ENCODE assay signal across 1 cellular context in the genomic region with DNA sequence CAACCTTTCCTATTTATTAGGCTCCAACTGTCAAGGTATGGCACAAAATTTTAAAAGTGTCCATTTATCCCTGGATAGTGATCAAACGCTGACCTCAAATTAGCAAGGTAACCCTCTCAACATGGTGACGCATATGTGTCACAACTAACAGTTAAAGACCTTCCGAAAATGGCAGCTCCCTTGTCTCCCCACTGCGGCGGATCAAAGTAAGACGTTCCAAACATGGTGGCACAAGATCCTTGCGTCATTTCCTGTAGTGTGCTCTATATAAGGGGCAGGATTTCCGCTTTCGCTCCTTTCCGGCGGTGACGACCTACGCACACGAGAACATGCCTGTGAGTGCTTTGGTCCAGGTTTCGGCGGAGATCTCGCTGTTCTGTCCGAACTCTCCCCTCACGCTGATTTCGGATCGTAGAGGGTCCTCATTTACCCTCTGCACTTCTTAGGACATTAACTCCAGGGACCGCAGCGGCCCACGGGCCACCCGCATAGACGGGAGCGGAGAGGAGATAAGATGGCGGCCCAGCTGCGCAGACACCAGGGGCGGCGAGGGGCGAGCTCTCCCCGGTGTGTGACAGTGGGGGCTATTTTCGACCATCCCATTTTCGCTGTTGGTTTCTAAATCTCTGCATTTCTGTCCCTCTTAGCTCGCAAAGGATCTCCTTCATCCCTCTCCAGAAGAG.
TF ChIP-seq lines count a peak whose summit lies in the region.

A gene (plus strand): TSS at position 295 of the 683 bp plus-strand sequence. CDS start 35 bp downstream, at position 330.

TF ChIP-seq in HepG2, 621 proteins besides CTCF, POLR2A, EP300 and RAD21 (continued from another document and continues in another):
- TF ChIP-seq, protein P1, sequence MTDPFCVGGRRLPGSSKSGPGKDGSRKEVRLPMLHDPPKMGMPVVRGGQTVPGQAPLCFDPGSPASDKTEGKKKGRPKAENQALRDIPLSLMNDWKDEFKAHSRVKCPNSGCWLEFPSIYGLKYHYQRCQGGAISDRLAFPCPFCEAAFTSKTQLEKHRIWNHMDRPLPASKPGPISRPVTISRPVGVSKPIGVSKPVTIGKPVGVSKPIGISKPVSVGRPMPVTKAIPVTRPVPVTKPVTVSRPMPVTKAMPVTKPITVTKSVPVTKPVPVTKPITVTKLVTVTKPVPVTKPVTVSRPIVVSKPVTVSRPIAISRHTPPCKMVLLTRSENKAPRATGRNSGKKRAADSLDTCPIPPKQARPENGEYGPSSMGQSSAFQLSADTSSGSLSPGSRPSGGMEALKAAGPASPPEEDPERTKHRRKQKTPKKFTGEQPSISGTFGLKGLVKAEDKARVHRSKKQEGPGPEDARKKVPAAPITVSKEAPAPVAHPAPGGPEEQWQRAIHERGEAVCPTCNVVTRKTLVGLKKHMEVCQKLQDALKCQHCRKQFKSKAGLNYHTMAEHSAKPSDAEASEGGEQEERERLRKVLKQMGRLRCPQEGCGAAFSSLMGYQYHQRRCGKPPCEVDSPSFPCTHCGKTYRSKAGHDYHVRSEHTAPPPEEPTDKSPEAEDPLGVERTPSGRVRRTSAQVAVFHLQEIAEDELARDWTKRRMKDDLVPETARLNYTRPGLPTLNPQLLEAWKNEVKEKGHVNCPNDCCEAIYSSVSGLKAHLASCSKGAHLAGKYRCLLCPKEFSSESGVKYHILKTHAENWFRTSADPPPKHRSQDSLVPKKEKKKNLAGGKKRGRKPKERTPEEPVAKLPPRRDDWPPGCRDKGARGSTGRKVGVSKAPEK (CRISPR knock-in tag; IDR thresholded peaks at IDR 0.05; ENCODE audit: borderline replicate concordance) = no peak
- TF ChIP-seq MXD4 (CRISPR knock-in tag; IDR thresholded peaks at IDR 0.05) (no peak), NBN (conservative IDR thresholded peaks at IDR 0.05) (no peak), ZNF883 (CRISPR knock-in tag; IDR thresholded peaks at IDR 0.05; ENCODE audit: not compliant biosample characterization) (peak; percentile 68), CEBPB (IDR thresholded peaks at IDR 0.05; ENCODE audit: borderline replicate concordance, low read depth, low read length) (peak; percentile 89), NFE2L1 (CRISPR knock-in tag; IDR thresholded peaks at IDR 0.05; ENCODE audit: borderline replicate concordance) (no peak), AHR (CRISPR knock-in tag; IDR thresholded peaks at IDR 0.05) (peak; percentile 87; the same call in 1 of the 2 replicates), HOXA5 (CRISPR knock-in tag; IDR thresholded peaks at IDR 0.05) (peak; percentile 89; the same call in 1 of the 2 replicates), ZNF766 (CRISPR knock-in tag; IDR thresholded peaks at IDR 0.05; ENCODE audit: borderline replicate concordance) (peak; percentile 87; the same call in 1 of the 2 replicates), MZF1 (CRISPR knock-in tag; IDR thresholded peaks at IDR 0.05; ENCODE audit: borderline replicate concordance) (no peak), HDAC1 (CRISPR knock-in tag; IDR thresholded peaks at IDR 0.05) (peak; percentile 79), ATF7 (IDR thresholded peaks at IDR 0.05) (peak; percentile 62), ATF7 (CRISPR knock-in tag; IDR thresholded peaks at IDR 0.05) (0 out of 2 replicates have a peak, but pooled peaks have one; percentile 29), RARG (CRISPR knock-in tag; IDR thresholded peaks at IDR 0.05; ENCODE audit: low read depth) (no peak), ZFP1 (CRISPR knock-in tag; IDR thresholded peaks at IDR 0.05) (peak; percentile 63; the same call in 1 of the 2 replicates), ZNF264 (CRISPR knock-in tag; IDR thresholded peaks at IDR 0.05) (0 out of 2 replicates have a peak, but pooled peaks have one; percentile 55), KLF11 (CRISPR knock-in tag; IDR thresholded peaks at IDR 0.05) (peak; percentile 90), REPIN1 (CRISPR knock-in tag; IDR thresholded peaks at IDR 0.05; ENCODE audit: borderline replicate concordance, low read depth) (peak; percentile 84; the same call in 1 of the 2 replicates), KDM4B (CRISPR knock-in tag; IDR thresholded peaks at IDR 0.05) (peak; percentile 70; the same call in 1 of the 2 replicates), MYNN (CRISPR knock-in tag; IDR thresholded peaks at IDR 0.05; ENCODE audit: low read depth) (peak; percentile 79; the same call in 1 of the 2 replicates), GABPB1 (CRISPR knock-in tag; IDR thresholded peaks at IDR 0.05) (peak; percentile 95), CEBPG (CRISPR knock-in tag; IDR thresholded peaks at IDR 0.05) (peak; percentile 84), MATR3 (CRISPR knock-in tag; IDR thresholded peaks at IDR 0.05) (no peak), ZMYM2 (CRISPR knock-in tag; IDR thresholded peaks at IDR 0.05) (no peak), ZNF34 (CRISPR knock-in tag; IDR thresholded peaks at IDR 0.05; ENCODE audit: borderline replicate concordance) (peak; percentile 91), GABPA (IDR thresholded peaks at IDR 0.05; ENCODE audit: low read depth, low read length) (peak; percentile 87), GABPA (CRISPR knock-in tag; IDR thresholded peaks at IDR 0.05; ENCODE audit: low read depth) (peak; percentile 99), HMGA1 (CRISPR knock-in tag; conservative IDR thresholded peaks at IDR 0.05) (no peak), ARNT2 (CRISPR knock-in tag; IDR thresholded peaks at IDR 0.05; ENCODE audit: low read depth) (peak; percentile 78), ZNF746 (CRISPR knock-in tag; IDR thresholded peaks at IDR 0.05) (peak; percentile 30; the same call in 1 of the 2 replicates), TARDBP (CRISPR knock-in tag; IDR thresholded peaks at IDR 0.05) (peak; percentile 79; the same call in 1 of the 2 replicates), BHLHE40 (IDR thresholded peaks at IDR 0.05; ENCODE audit: low read length) (no peak), HOXA3 (CRISPR knock-in tag; IDR thresholded peaks at IDR 0.05) (peak; percentile 100), KMT2A (CRISPR knock-in tag; IDR thresholded peaks at IDR 0.05) (peak; percentile 72; the same call in 1 of the 2 replicates)
- TF ChIP-seq, protein P2, sequence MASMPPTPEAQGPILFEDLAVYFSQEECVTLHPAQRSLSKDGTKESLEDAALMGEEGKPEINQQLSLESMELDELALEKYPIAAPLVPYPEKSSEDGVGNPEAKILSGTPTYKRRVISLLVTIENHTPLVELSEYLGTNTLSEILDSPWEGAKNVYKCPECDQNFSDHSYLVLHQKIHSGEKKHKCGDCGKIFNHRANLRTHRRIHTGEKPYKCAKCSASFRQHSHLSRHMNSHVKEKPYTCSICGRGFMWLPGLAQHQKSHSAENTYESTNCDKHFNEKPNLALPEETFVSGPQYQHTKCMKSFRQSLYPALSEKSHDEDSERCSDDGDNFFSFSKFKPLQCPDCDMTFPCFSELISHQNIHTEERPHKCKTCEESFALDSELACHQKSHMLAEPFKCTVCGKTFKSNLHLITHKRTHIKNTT (CRISPR knock-in tag; IDR thresholded peaks at IDR 0.05) = no peak
- TF ChIP-seq, protein P3, sequence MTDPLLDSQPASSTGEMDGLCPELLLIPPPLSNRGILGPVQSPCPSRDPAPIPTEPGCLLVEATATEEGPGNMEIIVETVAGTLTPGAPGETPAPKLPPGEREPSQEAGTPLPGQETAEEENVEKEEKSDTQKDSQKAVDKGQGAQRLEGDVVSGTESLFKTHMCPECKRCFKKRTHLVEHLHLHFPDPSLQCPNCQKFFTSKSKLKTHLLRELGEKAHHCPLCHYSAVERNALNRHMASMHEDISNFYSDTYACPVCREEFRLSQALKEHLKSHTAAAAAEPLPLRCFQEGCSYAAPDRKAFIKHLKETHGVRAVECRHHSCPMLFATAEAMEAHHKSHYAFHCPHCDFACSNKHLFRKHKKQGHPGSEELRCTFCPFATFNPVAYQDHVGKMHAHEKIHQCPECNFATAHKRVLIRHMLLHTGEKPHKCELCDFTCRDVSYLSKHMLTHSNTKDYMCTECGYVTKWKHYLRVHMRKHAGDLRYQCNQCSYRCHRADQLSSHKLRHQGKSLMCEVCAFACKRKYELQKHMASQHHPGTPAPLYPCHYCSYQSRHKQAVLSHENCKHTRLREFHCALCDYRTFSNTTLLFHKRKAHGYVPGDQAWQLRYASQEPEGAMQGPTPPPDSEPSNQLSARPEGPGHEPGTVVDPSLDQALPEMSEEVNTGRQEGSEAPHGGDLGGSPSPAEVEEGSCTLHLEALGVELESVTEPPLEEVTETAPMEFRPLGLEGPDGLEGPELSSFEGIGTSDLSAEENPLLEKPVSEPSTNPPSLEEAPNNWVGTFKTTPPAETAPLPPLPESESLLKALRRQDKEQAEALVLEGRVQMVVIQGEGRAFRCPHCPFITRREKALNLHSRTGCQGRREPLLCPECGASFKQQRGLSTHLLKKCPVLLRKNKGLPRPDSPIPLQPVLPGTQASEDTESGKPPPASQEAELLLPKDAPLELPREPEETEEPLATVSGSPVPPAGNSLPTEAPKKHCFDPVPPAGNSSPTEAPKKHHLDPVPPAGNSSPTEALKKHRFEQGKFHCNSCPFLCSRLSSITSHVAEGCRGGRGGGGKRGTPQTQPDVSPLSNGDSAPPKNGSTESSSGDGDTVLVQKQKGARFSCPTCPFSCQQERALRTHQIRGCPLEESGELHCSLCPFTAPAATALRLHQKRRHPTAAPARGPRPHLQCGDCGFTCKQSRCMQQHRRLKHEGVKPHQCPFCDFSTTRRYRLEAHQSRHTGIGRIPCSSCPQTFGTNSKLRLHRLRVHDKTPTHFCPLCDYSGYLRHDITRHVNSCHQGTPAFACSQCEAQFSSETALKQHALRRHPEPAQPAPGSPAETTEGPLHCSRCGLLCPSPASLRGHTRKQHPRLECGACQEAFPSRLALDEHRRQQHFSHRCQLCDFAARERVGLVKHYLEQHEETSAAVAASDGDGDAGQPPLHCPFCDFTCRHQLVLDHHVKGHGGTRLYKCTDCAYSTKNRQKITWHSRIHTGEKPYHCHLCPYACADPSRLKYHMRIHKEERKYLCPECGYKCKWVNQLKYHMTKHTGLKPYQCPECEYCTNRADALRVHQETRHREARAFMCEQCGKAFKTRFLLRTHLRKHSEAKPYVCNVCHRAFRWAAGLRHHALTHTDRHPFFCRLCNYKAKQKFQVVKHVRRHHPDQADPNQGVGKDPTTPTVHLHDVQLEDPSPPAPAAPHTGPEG (CRISPR knock-in tag; IDR thresholded peaks at IDR 0.05) = peak; percentile 80; the same call in 1 of the 2 replicates
- TF ChIP-seq, protein P4, sequence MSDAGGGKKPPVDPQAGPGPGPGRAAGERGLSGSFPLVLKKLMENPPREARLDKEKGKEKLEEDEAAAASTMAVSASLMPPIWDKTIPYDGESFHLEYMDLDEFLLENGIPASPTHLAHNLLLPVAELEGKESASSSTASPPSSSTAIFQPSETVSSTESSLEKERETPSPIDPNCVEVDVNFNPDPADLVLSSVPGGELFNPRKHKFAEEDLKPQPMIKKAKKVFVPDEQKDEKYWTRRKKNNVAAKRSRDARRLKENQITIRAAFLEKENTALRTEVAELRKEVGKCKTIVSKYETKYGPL (CRISPR knock-in tag; IDR thresholded peaks at IDR 0.05) = no peak
- TF ChIP-seq, protein P5, sequence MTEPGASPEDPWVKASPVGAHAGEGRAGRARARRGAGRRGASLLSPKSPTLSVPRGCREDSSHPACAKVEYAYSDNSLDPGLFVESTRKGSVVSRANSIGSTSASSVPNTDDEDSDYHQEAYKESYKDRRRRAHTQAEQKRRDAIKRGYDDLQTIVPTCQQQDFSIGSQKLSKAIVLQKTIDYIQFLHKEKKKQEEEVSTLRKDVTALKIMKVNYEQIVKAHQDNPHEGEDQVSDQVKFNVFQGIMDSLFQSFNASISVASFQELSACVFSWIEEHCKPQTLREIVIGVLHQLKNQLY (CRISPR knock-in tag; IDR thresholded peaks at IDR 0.05) = no peak; the same call in 1 of the 2 replicates
- TF ChIP-seq, protein P6, sequence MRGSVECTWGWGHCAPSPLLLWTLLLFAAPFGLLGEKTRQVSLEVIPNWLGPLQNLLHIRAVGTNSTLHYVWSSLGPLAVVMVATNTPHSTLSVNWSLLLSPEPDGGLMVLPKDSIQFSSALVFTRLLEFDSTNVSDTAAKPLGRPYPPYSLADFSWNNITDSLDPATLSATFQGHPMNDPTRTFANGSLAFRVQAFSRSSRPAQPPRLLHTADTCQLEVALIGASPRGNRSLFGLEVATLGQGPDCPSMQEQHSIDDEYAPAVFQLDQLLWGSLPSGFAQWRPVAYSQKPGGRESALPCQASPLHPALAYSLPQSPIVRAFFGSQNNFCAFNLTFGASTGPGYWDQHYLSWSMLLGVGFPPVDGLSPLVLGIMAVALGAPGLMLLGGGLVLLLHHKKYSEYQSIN (CRISPR knock-in tag; IDR thresholded peaks at IDR 0.05; ENCODE audit: borderline replicate concordance) = no peak
- TF ChIP-seq, protein P7, sequence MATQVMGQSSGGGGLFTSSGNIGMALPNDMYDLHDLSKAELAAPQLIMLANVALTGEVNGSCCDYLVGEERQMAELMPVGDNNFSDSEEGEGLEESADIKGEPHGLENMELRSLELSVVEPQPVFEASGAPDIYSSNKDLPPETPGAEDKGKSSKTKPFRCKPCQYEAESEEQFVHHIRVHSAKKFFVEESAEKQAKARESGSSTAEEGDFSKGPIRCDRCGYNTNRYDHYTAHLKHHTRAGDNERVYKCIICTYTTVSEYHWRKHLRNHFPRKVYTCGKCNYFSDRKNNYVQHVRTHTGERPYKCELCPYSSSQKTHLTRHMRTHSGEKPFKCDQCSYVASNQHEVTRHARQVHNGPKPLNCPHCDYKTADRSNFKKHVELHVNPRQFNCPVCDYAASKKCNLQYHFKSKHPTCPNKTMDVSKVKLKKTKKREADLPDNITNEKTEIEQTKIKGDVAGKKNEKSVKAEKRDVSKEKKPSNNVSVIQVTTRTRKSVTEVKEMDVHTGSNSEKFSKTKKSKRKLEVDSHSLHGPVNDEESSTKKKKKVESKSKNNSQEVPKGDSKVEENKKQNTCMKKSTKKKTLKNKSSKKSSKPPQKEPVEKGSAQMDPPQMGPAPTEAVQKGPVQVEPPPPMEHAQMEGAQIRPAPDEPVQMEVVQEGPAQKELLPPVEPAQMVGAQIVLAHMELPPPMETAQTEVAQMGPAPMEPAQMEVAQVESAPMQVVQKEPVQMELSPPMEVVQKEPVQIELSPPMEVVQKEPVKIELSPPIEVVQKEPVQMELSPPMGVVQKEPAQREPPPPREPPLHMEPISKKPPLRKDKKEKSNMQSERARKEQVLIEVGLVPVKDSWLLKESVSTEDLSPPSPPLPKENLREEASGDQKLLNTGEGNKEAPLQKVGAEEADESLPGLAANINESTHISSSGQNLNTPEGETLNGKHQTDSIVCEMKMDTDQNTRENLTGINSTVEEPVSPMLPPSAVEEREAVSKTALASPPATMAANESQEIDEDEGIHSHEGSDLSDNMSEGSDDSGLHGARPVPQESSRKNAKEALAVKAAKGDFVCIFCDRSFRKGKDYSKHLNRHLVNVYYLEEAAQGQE (IDR thresholded peaks at IDR 0.05; ENCODE audit: borderline replicate concordance in 1 of 2, low read depth in 1 of 2, low read length in 2 of 2) = peak in 1 of 2 experiments; percentile 69; a peak in 2 of 4 replicates
